In the genomic region with DNA sequence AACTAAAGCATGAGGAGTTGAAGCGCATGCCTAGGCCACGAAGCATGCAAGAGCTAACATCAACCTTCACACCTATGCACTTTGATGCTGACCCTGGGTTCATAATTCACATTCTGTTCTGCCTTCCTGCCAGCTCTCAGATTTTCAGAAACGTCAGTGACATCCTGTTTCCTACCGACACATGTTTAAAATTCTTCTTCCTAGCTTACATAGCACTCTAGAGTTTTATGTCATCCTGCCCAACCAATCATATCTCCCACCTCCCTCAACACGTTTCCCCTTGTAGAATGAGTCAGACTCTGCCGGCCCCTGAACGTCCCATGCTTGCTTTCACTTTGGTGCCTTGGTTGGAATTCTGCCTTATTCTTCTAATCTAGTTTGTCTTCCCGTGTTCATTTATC, we compare ENCODE assay signal across 8 cellular contexts.
DNase-seq lines count a peak whose midpoint lies in the region; ATAC-seq and TF ChIP-seq lines count a peak whose summit lies in the region.

No MANE protein-coding gene starts in this region.

- H3K27me3 Mint-ChIP-seq in T-helper 17 cell (no peaks in the 10 kb centered on the region), mesothelial cell of epicardium (ENCODE audit: low read depth) (no peaks in the 10 kb centered on the region)

- H3K27me3 ChIP-seq in GM06990 (replicated peaks; ENCODE audit: control insufficient read depth, insufficient read depth, low read length) (no peaks in the 10 kb centered on the region), prostate gland (replicated peaks; ENCODE audit: insufficient read depth) (no peaks in the 10 kb centered on the region)

- peaks cover 3% of the 10 kb centered on the region for H3K36me3 ChIP-seq in GM06990 (ENCODE audit: control insufficient read depth, insufficient read depth, low read length)
- no peaks in the 10 kb centered on the region for H3K36me3 ChIP-seq in prostate gland

- H3K36me3 Mint-ChIP-seq in T-helper 17 cell (ENCODE audit: low read depth) = no peaks in the 10 kb centered on the region
- no peaks in the 10 kb centered on the region for H3K36me3 Mint-ChIP-seq in mesothelial cell of epicardium

- no peak overlapping the region for H3K27ac Mint-ChIP-seq in T-helper 17 cell
- no peak overlapping the region for H3K27ac Mint-ChIP-seq in mesothelial cell of epicardium

- ATAC-seq in GM21786 (IDR thresholded peaks at IDR 0.05; ENCODE audit: unreplicated experiment) (peak; percentile 73), T-helper 17 cell (peak; percentile 90)

- 66% methylated on average over 8 of the region's 8 CpGs for WGBS in prostate gland

- peak overlapping the region; percentile 19 to 32 for H3K27ac ChIP-seq in prostate gland

- DNase-seq in GM06990 (ENCODE audit: extremely low read depth, insufficient read length) (peak; percentile 3), T-helper 17 cell (peak in 1 of 3 donors; percentile 16), dermis blood vessel endothelial cell (peak; percentile 94), prostate gland (ENCODE audit: low spot score) (no peak), HuH-7.5 (ENCODE audit: low spot score) (no peak), mesothelial cell of epicardium (ENCODE audit: low spot score in 2 of 2, unreplicated experiment in 2 of 2) (no peak), cerebellum (ENCODE audit: low spot score) (no peak)

- no peaks in the 10 kb centered on the region for H3K9me3 Mint-ChIP-seq in mesothelial cell of epicardium

- H3K4me3 Mint-ChIP-seq in T-helper 17 cell (no peak overlapping the region), mesothelial cell of epicardium (no peak overlapping the region)

- H3K4me1 Mint-ChIP-seq in T-helper 17 cell (peaks cover 2% of the 10 kb centered on the region), mesothelial cell of epicardium (peaks cover 7% of the 10 kb centered on the region)

- H3K4me1 ChIP-seq in prostate gland (replicated peaks) = peaks cover 3% of the 10 kb centered on the region

- H3K4me3 ChIP-seq in GM06990 (replicated peaks; ENCODE audit: low read depth, low read length) (no peak overlapping the region; the same call in 1 of the 2 replicates), prostate gland (no peak overlapping the region)

- no peak for TF ChIP-seq POLR2A in prostate gland (IDR thresholded peaks at IDR 0.05)

- TF ChIP-seq CTCF in GM06990 (IDR thresholded peaks at IDR 0.05; ENCODE audit: insufficient read depth, low read length, poor library complexity, severe bottlenecking) (no peak), prostate gland (IDR thresholded peaks at IDR 0.05) (no peak), mesothelial cell of epicardium (IDR thresholded peaks at IDR 0.05; ENCODE audit: unreplicated experiment) (no peak)

- H3K9me3 ChIP-seq in T-helper 17 cell (ENCODE audit: control insufficient read depth, low read length, poor library complexity, severe bottlenecking) (no peaks in the 10 kb centered on the region), prostate gland (no peaks in the 10 kb centered on the region)

- intact Hi-C loops in prostate gland (cut with DNase I) = loop anchor here (10.0 kb wide), 1 partner anchor 87 kb away; no protein-coding TSS in a partner anchor

Comparison
In these comparisons a context has a peak if more than half of its experiments do, and no peak if none do; other contexts are left out.
1. DNase-seq: peak in GM06990 (single experiment) and dermis blood vessel endothelial cell (single experiment); none in prostate gland (single experiment), HuH-7.5 (single experiment), mesothelial cell of epicardium (0 of 2) and cerebellum (single experiment).